11 cellular contexts compared by ENCODE assay signal in the genomic region with DNA sequence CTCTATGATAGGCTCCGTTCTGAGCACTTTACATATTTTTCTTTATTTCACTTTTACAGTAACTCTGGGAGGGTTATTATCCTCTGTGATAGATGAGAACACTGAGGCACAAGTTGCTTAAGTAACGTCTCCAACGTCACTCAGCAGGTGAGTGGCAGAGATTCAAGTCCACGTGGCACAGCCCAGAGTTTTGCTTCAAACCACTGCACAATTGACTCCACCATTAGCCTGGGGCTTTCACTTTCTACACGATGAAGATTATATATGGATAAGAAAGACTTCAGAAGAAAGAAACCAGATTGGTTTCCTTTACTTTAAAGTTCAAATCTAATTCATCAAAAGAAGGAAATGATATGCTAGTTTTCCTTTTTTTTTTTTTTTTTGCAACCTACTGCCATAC.
DNase-seq lines count a peak whose midpoint lies in the region; ATAC-seq, FAIRE-seq and TF ChIP-seq lines count a peak whose summit lies in the region.
"Had no signal": no experiment of that assay in that cellular context is flagged by ENCODE, and none has a peak within 500 bp of the region (broad histone marks: within the 10 kb centered on the region; RNA-seq: fewer than 3 reads in every experiment).

No MANE protein-coding gene starts in this region.

- no peaks in the 10 kb centered on the region for H3K79me2 ChIP-seq in keratinocyte (ENCODE audit: control insufficient read depth, insufficient read depth, low read length)

- H3K4me2 ChIP-seq in keratinocyte (ENCODE audit: control insufficient read depth, extremely low read depth, insufficient read depth, low read depth, low read length), result peak overlapping the region; percentile 20

- H4K20me1 ChIP-seq in keratinocyte (ENCODE audit: control insufficient read depth, extremely low read depth, insufficient read depth, low read length), result no peaks in the 10 kb centered on the region

- TF ChIP-seq CTCF in keratinocyte (optimal IDR thresholded peaks at IDR 0.05 in 1 of 3, IDR thresholded peaks at IDR 0.05 in 1 of 3, conservative IDR thresholded peaks at IDR 0.05 in 1 of 3; ENCODE audit: extremely low read depth in 1 of 3, insufficient read depth in 2 of 3, low read length in 3 of 3), result no peak

- no peak overlapping the region for H3K9ac ChIP-seq in keratinocyte (ENCODE audit: control insufficient read depth, extremely low read depth, insufficient read depth, low read length)

- H3K36me3 ChIP-seq in keratinocyte (ENCODE audit: control insufficient read depth in 2 of 2, extremely low read depth in 1 of 2, insufficient read depth in 2 of 2, low read length in 2 of 2), result no peaks in the 10 kb centered on the region

- peak overlapping the region; percentile 59 for H3K4me3 Mint-ChIP-seq in activated CD8-positive, alpha-beta memory T cell treated with anti-CD3 and anti-CD28 coated beads, Interleukin-2, amount 10 ng/mL, durations not matched to agents 7 days and 5 days
- H3K4me3 Mint-ChIP-seq in stimulated activated effector memory CD8-positive, alpha-beta T cell treated with anti-CD3 and anti-CD28 coated beads, Interleukin-12 subunit alpha, Interleukin-12 subunit beta, amount 100 ng/mL, for 72 hours, result peak overlapping the region; percentile 44

- peaks cover 3% of the 10 kb centered on the region for H3K27me3 ChIP-seq in keratinocyte (ENCODE audit: control insufficient read depth, extremely low read depth, insufficient read depth, low read length)

- H3K9me1 ChIP-seq in keratinocyte (ENCODE audit: control insufficient read depth, extremely low read depth, insufficient read depth, low read length), result no peaks in the 10 kb centered on the region

- H3K4me1 ChIP-seq in keratinocyte (ENCODE audit: control insufficient read depth, extremely low read depth, insufficient read depth, low read length), result peaks cover 5% of the 10 kb centered on the region

- peak overlapping the region; percentile 84 for H3K27ac Mint-ChIP-seq in activated CD8-positive, alpha-beta memory T cell treated with anti-CD3 and anti-CD28 coated beads, Interleukin-2, amount 10 ng/mL, durations not matched to agents 7 days and 5 days
- H3K27ac Mint-ChIP-seq in stimulated activated effector memory CD8-positive, alpha-beta T cell treated with anti-CD3 and anti-CD28 coated beads, Interleukin-12 subunit alpha, Interleukin-12 subunit beta, amount 100 ng/mL, for 72 hours, result peak overlapping the region; percentile 77

- CTCF ChIA-PET in activated CD8-positive, alpha-beta memory T cell treated with anti-CD3 and anti-CD28 coated beads, Interleukin-2, amount 10 ng/mL, durations not matched to agents 7 days and 5 days (lab: Charles Lee), result no interaction called here

- no peaks in the 10 kb centered on the region for H3K9me3 Mint-ChIP-seq in activated CD8-positive, alpha-beta memory T cell treated with anti-CD3 and anti-CD28 coated beads, Interleukin-2, amount 10 ng/mL, durations not matched to agents 7 days and 5 days (ENCODE audit: low read depth)
- H3K9me3 Mint-ChIP-seq in stimulated activated effector memory CD8-positive, alpha-beta T cell treated with anti-CD3 and anti-CD28 coated beads, Interleukin-12 subunit alpha, Interleukin-12 subunit beta, amount 100 ng/mL, for 72 hours, result no peaks in the 10 kb centered on the region

- dilution Hi-C loops in keratinocyte (cut with MboI; ENCODE audit: extremely low pct_ligation_motif_present, low sequenced_read_pairs), result no loop called here

- ATAC-seq in activated CD4-positive, CD25-positive, alpha-beta regulatory T cell treated with anti-CD3 and anti-CD28 coated beads, Interleukin-2, amount 50 U/mL, for 24 hours, result peak; percentile 70 to 73
- peak; percentile 74 for ATAC-seq in activated CD8-positive, alpha-beta memory T cell treated with anti-CD3 and anti-CD28 coated beads, Interleukin-2, amount 10 ng/mL, durations not matched to agents 7 days and 5 days
- peak; percentile 85 for ATAC-seq in stimulated activated effector memory CD8-positive, alpha-beta T cell treated with anti-CD3 and anti-CD28 coated beads, Interleukin-12 subunit alpha, Interleukin-12 subunit beta, amount 100 ng/mL, for 72 hours
- no peak for ATAC-seq in esophagus mucosa

- no peaks in the 10 kb centered on the region for H3K9me3 ChIP-seq in keratinocyte (ENCODE audit: control insufficient read depth, low read depth, low read length)

- no peak overlapping the region for H3K4me3 ChIP-seq in keratinocyte (ENCODE audit: control insufficient read depth in 2 of 3, extremely low read depth in 1 of 3, insufficient read depth in 2 of 3, low read depth in 1 of 3, low read length in 3 of 3)

- H3K27me3 Mint-ChIP-seq in activated CD8-positive, alpha-beta memory T cell treated with anti-CD3 and anti-CD28 coated beads, Interleukin-2, amount 10 ng/mL, durations not matched to agents 7 days and 5 days, result no peaks in the 10 kb centered on the region

- H3K36me3 Mint-ChIP-seq in activated CD8-positive, alpha-beta memory T cell treated with anti-CD3 and anti-CD28 coated beads, Interleukin-2, amount 10 ng/mL, durations not matched to agents 7 days and 5 days, result peaks cover 15% of the 10 kb centered on the region
- no peaks in the 10 kb centered on the region for H3K36me3 Mint-ChIP-seq in stimulated activated effector memory CD8-positive, alpha-beta T cell treated with anti-CD3 and anti-CD28 coated beads, Interleukin-12 subunit alpha, Interleukin-12 subunit beta, amount 100 ng/mL, for 72 hours

- H3K27ac ChIP-seq in keratinocyte (ENCODE audit: control insufficient read depth, insufficient read depth, low read length), result no peak overlapping the region

- no peak overlapping the region for H2AFZ ChIP-seq in keratinocyte (ENCODE audit: control insufficient read depth, low read length)

- FAIRE-seq in keratinocyte (lab: Jason Lieb, UNC), result no peak
- FAIRE-seq: endometrium had no signal

- H3K4me1 Mint-ChIP-seq in activated CD8-positive, alpha-beta memory T cell treated with anti-CD3 and anti-CD28 coated beads, Interleukin-2, amount 10 ng/mL, durations not matched to agents 7 days and 5 days, result peaks cover 71% of the 10 kb centered on the region
- H3K4me1 Mint-ChIP-seq in stimulated activated effector memory CD8-positive, alpha-beta T cell treated with anti-CD3 and anti-CD28 coated beads, Interleukin-12 subunit alpha, Interleukin-12 subunit beta, amount 100 ng/mL, for 72 hours, result peaks cover 70% of the 10 kb centered on the region

- no peak for DNase-seq in activated CD4-positive, CD25-positive, alpha-beta regulatory T cell treated with anti-CD3 and anti-CD28 coated beads, Interleukin-2, amount 50 U/mL, for 72 hours
- peak; percentile 79 for DNase-seq in activated CD8-positive, alpha-beta memory T cell treated with anti-CD3 and anti-CD28 coated beads, Interleukin-2, amount 10 ng/mL, durations not matched to agents 7 days and 5 days
- no peak for DNase-seq in keratinocyte (ENCODE audit: low read depth, low spot score)
- no peak for DNase-seq in stimulated activated effector memory CD8-positive, alpha-beta T cell treated with anti-CD3 and anti-CD28 coated beads, Interleukin-12 subunit alpha, Interleukin-12 subunit beta, amount 100 ng/mL, for 72 hours (ENCODE audit: low spot score in 2 of 2)
- no peak for DNase-seq in putamen (ENCODE audit: low spot score)
- no peak for DNase-seq in SW480 (ENCODE audit: low spot score)
- DNase-seq: 8988T, NCI-H526 had no signal
